In genomic region chr9:90308746-90309145, GRCh38 we compare ENCODE assay signal across 21 cellular contexts.
DNase-seq lines count a peak whose midpoint lies in the region; ATAC-seq and TF ChIP-seq lines count a peak whose summit lies in the region.
"Had no signal": no experiment of that assay in that cellular context is flagged by ENCODE, and none has a peak within 500 bp of the region (broad histone marks: within the 10 kb centered on the region; RNA-seq: fewer than 3 reads in every experiment).

No MANE protein-coding gene starts in this region.

- H4K20me1 ChIP-seq in hepatocyte (ENCODE audit: insufficient read depth, poor library complexity, severe bottlenecking) = no peaks in the 10 kb centered on the region

- no peaks in the 10 kb centered on the region for H3K36me3 ChIP-seq in SJCRH30
- H3K36me3 ChIP-seq in hepatocyte (replicated peaks; ENCODE audit: insufficient read depth, low read depth) = no peaks in the 10 kb centered on the region
- H3K36me3 ChIP-seq: SJSA1 had no signal

- no peak overlapping the region for H3K4me3 Mint-ChIP-seq in mesothelial cell of epicardium
- H3K4me3 Mint-ChIP-seq: CD8-positive, alpha-beta T cell had no signal

- H3K4me3 ChIP-seq in SJCRH30 (no peak overlapping the region), hepatocyte (no peak overlapping the region)
- H3K4me3 ChIP-seq: GM23248, SJSA1 had no signal

- DNase-seq in SJCRH30 (peak; percentile 55 to 84), hepatocyte (ENCODE audit: low spot score) (no peak), mesothelial cell of epicardium (ENCODE audit: low spot score in 2 of 2, unreplicated experiment in 2 of 2) (no peak), retina (peak; percentile 28), DMS53 treated with DMSO at 0.1 percent for 48 hours (lab: John Stamatoyannopoulos, UW; ENCODE audit: unreplicated experiment) (no peak), NCI-H748 treated with DMSO at 0.1 percent for 48 hours (lab: John Stamatoyannopoulos, UW) (no peak), DMS79 treated with DMSO at 0.1 percent for 48 hours (lab: John Stamatoyannopoulos, UW) (no peak)
- DNase-seq: Calu3; CD8-positive, alpha-beta T cell; GM23248; H7; KBM-7; MV-4-11; NCI-H1105; NCI-H1436 treated with DMSO at 0.1 percent for 48 hours; NCI-H187 treated with DMSO at 0.1 percent for 48 hours; NCI-H2107; NCI-H526 treated with DMSO at 0.1 percent for 48 hours had no signal

- no peak overlapping the region for H2AFZ ChIP-seq in hepatocyte
- H2AFZ ChIP-seq: GM23248 had no signal

- no peaks in the 10 kb centered on the region for H3K9me3 Mint-ChIP-seq in mesothelial cell of epicardium
- H3K9me3 Mint-ChIP-seq: CD8-positive, alpha-beta T cell had no signal

- H3K27me3 ChIP-seq in SJCRH30 = no peaks in the 10 kb centered on the region
- H3K27me3 ChIP-seq in hepatocyte = no peaks in the 10 kb centered on the region
- H3K27me3 ChIP-seq: SJSA1 had no signal

- peaks cover 46% of the 10 kb centered on the region for H3K4me1 ChIP-seq in SJCRH30
- peaks cover 19% of the 10 kb centered on the region for H3K4me1 ChIP-seq in hepatocyte (ENCODE audit: insufficient read depth)
- H3K4me1 ChIP-seq: SJSA1 had no signal

- 62% methylated on average over 5 of the region's 5 CpGs for WGBS in hepatocyte (ENCODE audit: low lambda C conversion rate, missing lambda C conversion rate)

- H3K4me2 ChIP-seq in hepatocyte = no peak overlapping the region

- no peaks in the 10 kb centered on the region for H3K36me3 Mint-ChIP-seq in mesothelial cell of epicardium
- H3K36me3 Mint-ChIP-seq: CD8-positive, alpha-beta T cell had no signal

- no peaks in the 10 kb centered on the region for H3K9me2 ChIP-seq in hepatocyte (replicated peaks; ENCODE audit: insufficient read depth)

- H3K4me1 Mint-ChIP-seq in mesothelial cell of epicardium = peaks cover 33% of the 10 kb centered on the region

- H3K9me3 ChIP-seq in SJCRH30 (replicated peaks) (no peaks in the 10 kb centered on the region), hepatocyte (ENCODE audit: low read depth) (no peaks in the 10 kb centered on the region)
- H3K9me3 ChIP-seq: SJSA1 had no signal

- no peak for ATAC-seq in HG02642 (IDR thresholded peaks at IDR 0.05; ENCODE audit: poor library complexity, unreplicated experiment)
- ATAC-seq: CD8-positive, alpha-beta T cell had no signal

- no peaks in the 10 kb centered on the region for H3K27me3 Mint-ChIP-seq in mesothelial cell of epicardium (ENCODE audit: low read depth)

- H3K79me2 ChIP-seq in hepatocyte = no peaks in the 10 kb centered on the region

- TF ChIP-seq CTCF in hepatocyte (IDR thresholded peaks at IDR 0.05; ENCODE audit: poor library complexity) (no peak), mesothelial cell of epicardium (IDR thresholded peaks at IDR 0.05; ENCODE audit: unreplicated experiment) (no peak)

- peak overlapping the region; percentile 68 for H3K27ac Mint-ChIP-seq in mesothelial cell of epicardium
- H3K27ac Mint-ChIP-seq: CD8-positive, alpha-beta T cell had no signal

- peak overlapping the region; percentile 72 for H3K27ac ChIP-seq in SJCRH30
- peak overlapping the region; percentile 67 for H3K27ac ChIP-seq in hepatocyte
- H3K27ac ChIP-seq: C4-2B, GM23248, SJSA1 had no signal

Comparison
In these comparisons a context has a peak if more than half of its experiments do, and no peak if none do; other contexts are left out.
1. DNase-seq: peak in SJCRH30 (2 of 2) and retina (single experiment); none in hepatocyte (single experiment), mesothelial cell of epicardium (0 of 2), DMS53 treated with DMSO at 0.1 percent for 48 hours (single experiment), NCI-H748 treated with DMSO at 0.1 percent for 48 hours (single experiment) and DMS79 treated with DMSO at 0.1 percent for 48 hours (single experiment).